In the genomic region with DNA sequence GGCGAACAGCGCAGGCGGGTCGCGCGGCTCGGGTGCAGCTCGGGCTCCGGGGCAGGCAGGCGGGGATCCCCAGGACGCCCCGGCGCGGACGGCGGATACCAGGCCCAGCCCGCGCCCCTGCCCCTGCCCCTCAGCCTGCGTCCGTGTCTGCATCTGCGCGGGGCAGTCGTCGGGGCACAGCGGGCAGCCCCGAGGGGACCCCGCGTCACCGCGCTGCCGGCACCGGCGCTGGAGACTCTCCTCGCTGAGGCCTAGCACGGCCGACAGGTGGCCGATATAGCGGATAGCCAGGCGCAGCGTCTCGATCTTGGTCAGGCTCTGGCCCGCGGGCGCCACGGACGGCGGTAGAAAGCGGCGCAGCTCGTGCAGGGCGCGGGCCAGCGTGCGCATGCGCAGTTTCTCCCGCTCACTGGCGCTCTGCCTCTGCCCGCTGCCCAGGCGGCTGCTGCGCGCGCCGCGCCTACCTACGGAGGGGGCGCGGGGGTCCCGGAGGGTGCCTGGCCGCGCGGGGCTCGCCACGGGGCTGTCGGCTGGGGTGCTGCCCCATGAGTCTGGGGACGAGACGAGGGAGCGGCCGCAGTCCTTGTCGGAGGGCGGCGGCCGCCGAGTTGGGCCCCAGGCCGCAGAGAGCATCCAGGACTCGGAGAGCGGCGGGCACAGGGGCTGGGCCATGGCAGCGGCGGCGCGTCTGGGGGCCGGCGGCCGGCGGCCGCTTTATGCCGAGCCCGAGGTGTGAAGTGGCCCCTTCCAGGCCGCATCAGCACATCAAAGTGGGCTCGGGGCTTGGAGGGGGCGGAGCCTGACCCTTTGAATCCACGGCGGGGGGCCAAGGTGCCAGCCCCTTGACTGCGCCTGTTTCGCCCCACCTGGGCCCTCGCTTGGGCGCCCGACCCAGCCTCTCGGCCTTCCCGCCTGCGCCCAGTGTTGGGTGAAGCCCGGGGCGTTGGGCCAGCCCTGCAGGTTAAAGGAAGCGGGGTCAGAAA, we compare ENCODE assay signal across 8 cellular contexts. TPM values are rescaled to one million over a fixed set of nuclear protein-coding genes. Genes with fewer than 3 reads are reported as not detected.
DNase-seq lines count a peak whose midpoint lies in the region; ATAC-seq, FAIRE-seq and TF ChIP-seq lines count a peak whose summit lies in the region.

A gene with protein sequence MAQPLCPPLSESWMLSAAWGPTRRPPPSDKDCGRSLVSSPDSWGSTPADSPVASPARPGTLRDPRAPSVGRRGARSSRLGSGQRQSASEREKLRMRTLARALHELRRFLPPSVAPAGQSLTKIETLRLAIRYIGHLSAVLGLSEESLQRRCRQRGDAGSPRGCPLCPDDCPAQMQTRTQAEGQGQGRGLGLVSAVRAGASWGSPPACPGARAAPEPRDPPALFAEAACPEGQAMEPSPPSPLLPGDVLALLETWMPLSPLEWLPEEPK (minus strand): TSS at position 690 of the 983 bp plus-strand sequence. CDS start 18 bp downstream, at position 672.

- H2AFZ ChIP-seq in SK-N-SH (ENCODE audit: low read depth): peak within 1 kb of the TSS; percentile 87; the same call in 1 of the 2 replicates

- peak; percentile 63 to 80 for TF ChIP-seq POLR2A in thyroid gland (IDR thresholded peaks at IDR 0.05)

- H4K20me1 ChIP-seq in SK-N-SH (ENCODE audit: insufficient read depth): no peaks in the 10 kb centered on the region

- H3K4me1 Mint-ChIP-seq in activated naive CD8-positive, alpha-beta T cell (ENCODE audit: low read depth): peaks cover 1% of the 10 kb centered on the region

- H3K27ac Mint-ChIP-seq in activated naive CD8-positive, alpha-beta T cell: no peak within 1 kb of the TSS

- H3K4me2 ChIP-seq in SK-N-SH: peak within 1 kb of the TSS; percentile 95

- H3K4me3 ChIP-seq in GM12865 (ENCODE audit: low read depth, low read length) (peak within 1 kb of the TSS; percentile 55), SK-N-SH (ENCODE audit: low read depth in 2 of 2, low read length in 1 of 2) (peak within 1 kb of the TSS; percentile 56 to 75), pancreas (peak within 1 kb of the TSS; percentile 33 to 67 (median 56)), thyroid gland (replicated peaks in 1 of 3) (peak within 1 kb of the TSS; percentile 62 to 69 (median 65))

- FAIRE-seq in pancreas (lab: Jason Lieb, UNC): no peak

- H3K27me3 ChIP-seq in SK-N-SH (ENCODE audit: insufficient read depth) (no peaks in the 10 kb centered on the region), pancreas (no peaks in the 10 kb centered on the region), thyroid gland (no peaks in the 10 kb centered on the region)

- H3K4me3 Mint-ChIP-seq in activated naive CD8-positive, alpha-beta T cell: peak within 1 kb of the TSS; percentile 81

- peaks cover 2% of the 10 kb centered on the region for H3F3A ChIP-seq in SK-N-SH (replicated peaks; ENCODE audit: insufficient read depth)

- no peak; a peak in 1 of 4 replicates for TF ChIP-seq EP300 in SK-N-SH (IDR thresholded peaks at IDR 0.05; ENCODE audit: borderline replicate concordance in 1 of 2, low read depth in 1 of 2, low read length in 1 of 2)

- DNase-seq in GM12865 (ENCODE audit: low read depth) (peak; percentile 95), NCI-H1092 (lab: John Stamatoyannopoulos, UW) (peak; percentile 76), SK-N-SH (peak; percentile 98), Right ventricle myocardium inferior (ENCODE audit: missing footprints) (peak; percentile 98), pancreas (peak; percentile 91 to 99 (median 96)), thyroid gland (peak; percentile 92 to 93)

- peaks cover 0 to 12% of the 10 kb centered on the region in 2 experiments; a peak in 1 of 4 replicates for H3K4me1 ChIP-seq in SK-N-SH (ENCODE audit: control insufficient read depth in 1 of 2, insufficient read depth in 2 of 2, low read depth in 1 of 2, low read length in 1 of 2)
- peaks cover 5 to 13% (median 11%) of the 10 kb centered on the region in 3 donors for H3K4me1 ChIP-seq in pancreas
- peaks cover 0 to 31% of the 10 kb centered on the region in 2 donors for H3K4me1 ChIP-seq in thyroid gland

- peak within 1 kb of the TSS in 1 of 2 experiments; percentile 40; a peak in 1 of 4 replicates for H3K27ac ChIP-seq in SK-N-SH (ENCODE audit: low read depth in 2 of 2, low read length in 1 of 2)
- H3K27ac ChIP-seq in pancreas: peak within 1 kb of the TSS; percentile 64 to 80 (median 72)
- H3K27ac ChIP-seq in thyroid gland: peak within 1 kb of the TSS; percentile 26 to 61 (median 48)

- no peaks in the 10 kb centered on the region for H3K9me3 ChIP-seq in SK-N-SH
- H3K9me3 ChIP-seq in pancreas: no peaks in the 10 kb centered on the region
- H3K9me3 ChIP-seq in thyroid gland: no peaks in the 10 kb centered on the region

- ATAC-seq in HG02623 (IDR thresholded peaks at IDR 0.05; ENCODE audit: unreplicated experiment): peak; percentile 79
- peak; percentile 95 for ATAC-seq in Right ventricle myocardium inferior
- peak; percentile 87 to 92 (median 90) for ATAC-seq in pancreas

- WGBS in SK-N-SH (ENCODE audit: low lambda C conversion rate): 15% methylated on average over 21 of the region's 114 CpGs
- 2 to 3% methylated on average over 78 to 114 of the region's 114 CpGs for WGBS in pancreas, 2 donors
- WGBS in thyroid gland, 2 donors: 5 to 7% methylated on average over 19 to 46 of the region's 114 CpGs

- no peaks in the 10 kb centered on the region for H3K9me3 Mint-ChIP-seq in activated naive CD8-positive, alpha-beta T cell (ENCODE audit: low read depth)

- TF ChIP-seq RAD21 in SK-N-SH (IDR thresholded peaks at IDR 0.05; ENCODE audit: low read length): peak; percentile 56

- H3K27me3 Mint-ChIP-seq in activated naive CD8-positive, alpha-beta T cell: peaks cover 12% of the 10 kb centered on the region

- H3K36me3 ChIP-seq in SK-N-SH (replicated peaks in 1 of 2; ENCODE audit: control insufficient read depth in 1 of 2, insufficient read depth in 2 of 2, low read length in 1 of 2): no peaks in the 10 kb centered on the region
- H3K36me3 ChIP-seq in pancreas: no peaks in the 10 kb centered on the region
- H3K36me3 ChIP-seq in thyroid gland: no peaks in the 10 kb centered on the region

- no peaks in the 10 kb centered on the region for H3K36me3 Mint-ChIP-seq in activated naive CD8-positive, alpha-beta T cell

- TF ChIP-seq CTCF in GM12865 (IDR thresholded peaks at IDR 0.05; ENCODE audit: insufficient read depth, low read depth, low read length, missing control alignments): peak; percentile 67
- peak; percentile 58 for TF ChIP-seq CTCF in SK-N-SH (IDR thresholded peaks at IDR 0.05)
- peak; percentile 52 to 81 (median 78) for TF ChIP-seq CTCF in pancreas (IDR thresholded peaks at IDR 0.05)
- TF ChIP-seq CTCF in thyroid gland (IDR thresholded peaks at IDR 0.05): peak; percentile 60 to 96 (median 73)

- POLR2A ChIA-PET in SK-N-SH (lab: Yijun Ruan, JAX): interaction anchor here (1.0 kb wide), 1 partner anchor 9 kb away, joined by 4 read pairs; no protein-coding TSS in a partner anchor

- peak within 1 kb of the TSS; percentile 76 for H3K9ac ChIP-seq in SK-N-SH

- intact Hi-C loops in Right ventricle myocardium inferior (cut with DNase I): loop anchor here (2.0 to 5.0 kb wide), 2 partner anchors 76 to 104 kb away; no protein-coding TSS in a partner anchor
- intact Hi-C loops in pancreas (cut with DNase I): loop anchor here in 1 of 3 donors (10.0 kb wide), 1 partner anchor 124 kb away; no protein-coding TSS in a partner anchor
- intact Hi-C loops in thyroid gland (cut with DNase I): no loop called here

- CTCF ChIA-PET in SK-N-SH (lab: Yijun Ruan, JAX): interaction anchor here (0.5 to 7.2 kb wide), 13 partner anchors 10 to 561 kb away, joined by 3 to 55 read pairs (median 5); no protein-coding TSS in a partner anchor

- no peaks in the 10 kb centered on the region for H3K79me2 ChIP-seq in SK-N-SH (ENCODE audit: insufficient read depth)

- H3K9me2 ChIP-seq in SK-N-SH: no peaks in the 10 kb centered on the region

TF ChIP-seq in SK-N-SH, 30 proteins besides CTCF, POLR2A, EP300 and RAD21 (continues in another document):
- no peak for TF ChIP-seq JUND (IDR thresholded peaks at IDR 0.05)
- peak; percentile 77 for TF ChIP-seq MXI1 (IDR thresholded peaks at IDR 0.05; ENCODE audit: low read depth, low read length)
- no peak for TF ChIP-seq TEAD4 (IDR thresholded peaks at IDR 0.05; ENCODE audit: borderline replicate concordance, insufficient read depth)
- no peak for TF ChIP-seq FOXJ3 (CRISPR knock-in tag; IDR thresholded peaks at IDR 0.05)
- TF ChIP-seq GATA2 (CRISPR knock-in tag; IDR thresholded peaks at IDR 0.05): no peak
- TF ChIP-seq, protein P1, sequence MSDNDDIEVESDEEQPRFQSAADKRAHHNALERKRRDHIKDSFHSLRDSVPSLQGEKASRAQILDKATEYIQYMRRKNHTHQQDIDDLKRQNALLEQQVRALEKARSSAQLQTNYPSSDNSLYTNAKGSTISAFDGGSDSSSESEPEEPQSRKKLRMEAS (IDR thresholded peaks at IDR 0.05; ENCODE audit: low read depth): peak; percentile 93
- TF ChIP-seq RCOR1 (IDR thresholded peaks at IDR 0.05; ENCODE audit: low read length): no peak
- TF ChIP-seq SMC3 (IDR thresholded peaks at IDR 0.05; ENCODE audit: low read depth, low read length): peak; percentile 53; the same call in 1 of the 2 replicates
- TF ChIP-seq, protein P2, sequence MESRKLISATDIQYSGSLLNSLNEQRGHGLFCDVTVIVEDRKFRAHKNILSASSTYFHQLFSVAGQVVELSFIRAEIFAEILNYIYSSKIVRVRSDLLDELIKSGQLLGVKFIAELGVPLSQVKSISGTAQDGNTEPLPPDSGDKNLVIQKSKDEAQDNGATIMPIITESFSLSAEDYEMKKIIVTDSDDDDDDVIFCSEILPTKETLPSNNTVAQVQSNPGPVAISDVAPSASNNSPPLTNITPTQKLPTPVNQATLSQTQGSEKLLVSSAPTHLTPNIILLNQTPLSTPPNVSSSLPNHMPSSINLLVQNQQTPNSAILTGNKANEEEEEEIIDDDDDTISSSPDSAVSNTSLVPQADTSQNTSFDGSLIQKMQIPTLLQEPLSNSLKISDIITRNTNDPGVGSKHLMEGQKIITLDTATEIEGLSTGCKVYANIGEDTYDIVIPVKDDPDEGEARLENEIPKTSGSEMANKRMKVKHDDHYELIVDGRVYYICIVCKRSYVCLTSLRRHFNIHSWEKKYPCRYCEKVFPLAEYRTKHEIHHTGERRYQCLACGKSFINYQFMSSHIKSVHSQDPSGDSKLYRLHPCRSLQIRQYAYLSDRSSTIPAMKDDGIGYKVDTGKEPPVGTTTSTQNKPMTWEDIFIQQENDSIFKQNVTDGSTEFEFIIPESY (IDR thresholded peaks at IDR 0.05; ENCODE audit: borderline replicate concordance, low read depth): no peak
- 0 out of 2 replicates have a peak, but pooled peaks have one; percentile 42 for TF ChIP-seq TAF1 (IDR thresholded peaks at IDR 0.05; ENCODE audit: borderline replicate concordance, low read depth, low read length)

RNA-seq across cellular contexts. Expression of the gene that starts here (rescaled TPM):
- 0.52 and 0.74 TPM in 2 replicates for polyA plus RNA-seq in SK-N-SH (2012; rRNA removed)
- polyA plus RNA-seq in SK-N-SH (2012; cell fraction: cytosol; rRNA removed): 0.35 and 0.51 TPM in 2 replicates
- 0.32 and 0.90 TPM in 2 replicates for polyA plus RNA-seq in SK-N-SH (2012; cell fraction: nucleus; rRNA removed)
- total RNA-seq in Right ventricle myocardium inferior: 7.4 TPM
- total RNA-seq in pancreas: 1 to 10 TPM; 1.5 to 4.0 (median 2.4) TPM
- polyA plus RNA-seq in pancreas: 1 to 10 TPM; 1.1 to 2.1 TPM
- 1 to 10 TPM in 3 of 4 donors, not detected in 1; 1.9 to 2.6 (median 2.1) TPM for total RNA-seq in thyroid gland

Comparison
In these comparisons a context has a peak if more than half of its experiments do, and no peak if none do; other contexts are left out.
1. Peak in DNase-seq, H3K4me3 ChIP-seq, H3K9ac ChIP-seq and H3K4me2 ChIP-seq in SK-N-SH; RNA of the gene not detected or under 1 TPM.